ENCODE assay signal across 1 cellular context in genomic region chr19:48500830-48501445, GRCh38.
TF ChIP-seq lines count a peak whose summit lies in the region.

No MANE protein-coding gene starts in this region.

TF ChIP-seq in IMR-90, 13 proteins besides CTCF, POLR2A, EP300 and RAD21 (continued from another document):
- TF ChIP-seq SMC3 (IDR thresholded peaks at IDR 0.05; ENCODE audit: low read depth, low read length) (no peak), USF2 (IDR thresholded peaks at IDR 0.05; ENCODE audit: low read depth, low read length) (no peak), RFX5 (IDR thresholded peaks at IDR 0.05; ENCODE audit: low read depth, low read length) (no peak), MAZ (IDR thresholded peaks at IDR 0.05; ENCODE audit: borderline replicate concordance, low read depth, low read length) (no peak), FOS (IDR thresholded peaks at IDR 0.05; ENCODE audit: low read depth, low read length) (no peak)
